Comparison of ENCODE assay signal across 30 cellular contexts in genomic region chr3:4234894-4235293, GRCh38.
"Had no signal": no experiment of that assay in that cellular context is flagged by ENCODE, and none has a peak within 500 bp of the region (broad histone marks: within the 10 kb centered on the region; RNA-seq: fewer than 3 reads in every experiment).

No MANE protein-coding gene starts in this region.

- DNase-seq: Kasumi-1, MG63, MV-4-11, NCI-H1092, NCI-H1105, NCI-H1417 treated with DMSO at 0.1 percent for 48 hours, NCI-H1436 treated with DMSO at 0.1 percent for 48 hours, NCI-H1694 treated with DMSO at 0.1 percent for 48 hours, NCI-H187 treated with DMSO at 0.1 percent for 48 hours, NCI-H2029, NCI-H2081, NCI-H2171 treated with DMSO at 0.1 percent for 48 hours, NCI-H2227 treated with DMSO at 0.1 percent for 48 hours, NCI-H345, NCI-H446, NCI-H510A treated with DMSO at 0.1 percent for 48 hours, NCI-H524 treated with DMSO at 0.1 percent for 48 hours, NCI-H526 treated with DMSO at 0.1 percent for 48 hours, NCI-H774, PC-9, SHP77, SIG-M5, SJCRH30, T-cell had no signal

- H3K4me1 ChIP-seq: SJCRH30 had no signal

- H2AFZ ChIP-seq: PC-9 had no signal

- H3K27ac ChIP-seq: PC-9, RWPE1, SJCRH30, SK-N-MC had no signal

- FAIRE-seq: RCC 7860 had no signal

- H3K27me3 ChIP-seq: MG63, SJCRH30 had no signal

- H3K36me3 ChIP-seq: MG63, SJCRH30 had no signal

- ATAC-seq: Panc1, Right ventricle myocardium inferior, SK-N-SH treated with all-trans-retinoic acid at 6 μM for 48 hours, T-cell had no signal

- H3K4me2 ChIP-seq: PC-9 had no signal

- H3K9me3 ChIP-seq: MG63, SJCRH30 had no signal

- H3K4me3 ChIP-seq: MG63, PC-9, SJCRH30, SK-N-MC had no signal
